In the genomic region with DNA sequence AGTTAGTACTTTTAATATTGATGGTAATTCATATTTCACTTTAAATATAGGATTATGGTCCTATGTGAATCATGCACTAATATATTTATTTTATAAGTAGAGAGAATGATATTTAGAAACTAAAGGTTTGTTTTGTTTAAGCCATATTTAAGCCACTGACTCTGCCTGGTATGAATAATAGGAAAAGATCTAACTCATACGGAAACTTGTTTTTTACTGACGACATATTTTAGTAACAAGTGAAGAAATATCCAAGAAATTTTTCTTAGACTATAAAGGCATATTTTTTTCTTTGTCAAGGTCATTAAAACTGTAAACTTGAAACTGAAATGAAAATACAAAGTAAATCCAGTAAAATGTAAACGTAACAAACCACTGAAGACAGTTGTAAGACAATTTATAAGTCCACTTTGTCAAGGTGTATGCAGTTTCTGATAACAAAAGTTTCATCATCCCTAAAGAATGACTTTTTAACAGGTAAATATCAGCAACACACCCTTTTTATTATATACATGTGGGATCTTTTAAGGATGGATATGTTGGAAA, we compare ENCODE assay signal across 15 cellular contexts.
DNase-seq lines count a peak whose midpoint lies in the region; ATAC-seq lines count a peak whose summit lies in the region.
"Had no signal": no experiment of that assay in that cellular context is flagged by ENCODE, and none has a peak within 500 bp of the region (broad histone marks: within the 10 kb centered on the region; RNA-seq: fewer than 3 reads in every experiment).

No MANE protein-coding gene starts in this region.

- DNase-seq in HK-2 (ENCODE audit: unreplicated experiment) (no peak), GOT3 (lab: John Stamatoyannopoulos, UW) (no peak), NCI-H2029 treated with DMSO at 0.1 percent for 48 hours (lab: John Stamatoyannopoulos, UW) (no peak)
- DNase-seq: activated CD4-positive, CD25-positive, alpha-beta regulatory T cell treated with anti-CD3 and anti-CD28 coated beads, Interleukin-2, amount 50 U/mL, for 72 hours; naive thymus-derived CD8-positive, alpha-beta T cell; NCI-H146; NCI-H510A treated with DMSO at 0.1 percent for 48 hours; PC-3; stimulated activated CD4-positive, alpha-beta T cell treated with anti-CD3 and anti-CD28 coated beads, Interleukin-4, amount 100 ng/mL, for 24 hours had no signal

- peak; percentile 22 for ATAC-seq in GM18499 (IDR thresholded peaks at IDR 0.05; ENCODE audit: insufficient read depth, unreplicated experiment)
- ATAC-seq in GM19035 (IDR thresholded peaks at IDR 0.05; ENCODE audit: unreplicated experiment) = peak; percentile 40
- ATAC-seq in HG02852 (IDR thresholded peaks at IDR 0.05; ENCODE audit: unreplicated experiment) = peak; percentile 52
- ATAC-seq in HG03565 (IDR thresholded peaks at IDR 0.05; ENCODE audit: unreplicated experiment) = peak; percentile 28
- no peak for ATAC-seq in HG03196 (IDR thresholded peaks at IDR 0.05; ENCODE audit: unreplicated experiment)
- ATAC-seq: naive thymus-derived CD8-positive, alpha-beta T cell; PC-3; stimulated activated memory B cell treated with anti-CD40 and anti-IgM and Interleukin-4, amounts not matched to agents 10 μg/mL and 1 μg/mL and 100 μg/mL, for 72 hours had no signal
